Comparison of ENCODE assay signal across 12 cellular contexts in genomic region chr11:87236368-87236767, GRCh38.
DNase-seq lines count a peak whose midpoint lies in the region; ATAC-seq and TF ChIP-seq lines count a peak whose summit lies in the region.
"Had no signal": no experiment of that assay in that cellular context is flagged by ENCODE, and none has a peak within 500 bp of the region (broad histone marks: within the 10 kb centered on the region; RNA-seq: fewer than 3 reads in every experiment).

No MANE protein-coding gene starts in this region.

- H3K4me3 ChIP-seq in astrocyte of the spinal cord (ENCODE audit: low read depth, low read length) = no peak overlapping the region

- H3K36me3 Mint-ChIP-seq in activated CD4-positive, alpha-beta memory T cell treated with anti-CD3 and anti-CD28 coated beads for 36 hours = peaks cover 13% of the 10 kb centered on the region

- no peak for TF ChIP-seq CTCF in astrocyte of the spinal cord (IDR thresholded peaks at IDR 0.05; ENCODE audit: low read depth, low read length)

- no peaks in the 10 kb centered on the region for H3K4me1 Mint-ChIP-seq in activated CD4-positive, alpha-beta memory T cell treated with anti-CD3 and anti-CD28 coated beads for 36 hours (ENCODE audit: low read depth)

- DNase-seq in DMS53 (lab: John Stamatoyannopoulos, UW) = peak; percentile 12
- no peak for DNase-seq in DMS53 treated with DMSO at 0.1 percent for 48 hours (lab: John Stamatoyannopoulos, UW; ENCODE audit: unreplicated experiment)
- DNase-seq in astrocyte of the spinal cord (ENCODE audit: low read depth, low spot score) = peak; percentile 16
- peak; percentile 30 for DNase-seq in iris pigment epithelial cell (ENCODE audit: low read depth)
- DNase-seq in NCI-H774 (lab: John Stamatoyannopoulos, UW) = no peak
- DNase-seq in activated CD4-positive, alpha-beta memory T cell treated with anti-CD3 and anti-CD28 coated beads for 36 hours = no peak
- DNase-seq: CD8-positive, alpha-beta T cell; HFFc6; NCI-H1417; NCI-H1930 had no signal

- ATAC-seq in HG02642 (IDR thresholded peaks at IDR 0.05; ENCODE audit: poor library complexity, unreplicated experiment) (no peak), HG03135 (IDR thresholded peaks at IDR 0.05; ENCODE audit: unreplicated experiment) (no peak)
- ATAC-seq: CD8-positive, alpha-beta T cell had no signal

- no peak overlapping the region for H3K4me3 Mint-ChIP-seq in activated CD4-positive, alpha-beta memory T cell treated with anti-CD3 and anti-CD28 coated beads for 36 hours
- H3K4me3 Mint-ChIP-seq: CD8-positive, alpha-beta T cell; HFFc6 had no signal

- H3K27ac Mint-ChIP-seq in activated CD4-positive, alpha-beta memory T cell treated with anti-CD3 and anti-CD28 coated beads for 36 hours = no peak overlapping the region
- H3K27ac Mint-ChIP-seq: CD8-positive, alpha-beta T cell; HFFc6 had no signal

- H3K27me3 Mint-ChIP-seq in activated CD4-positive, alpha-beta memory T cell treated with anti-CD3 and anti-CD28 coated beads for 36 hours = no peaks in the 10 kb centered on the region

- intact Hi-C loops in activated CD4-positive, alpha-beta memory T cell treated with anti-CD3 and anti-CD28 coated beads for 36 hours (cut with micrococcal nuclease) = no loop called here

- POLR2A ChIA-PET in activated CD4-positive, alpha-beta memory T cell treated with anti-CD3 and anti-CD28 coated beads for 36 hours (lab: Charles Lee) = no interaction called here

- in situ Hi-C loops in astrocyte of the spinal cord (cut with HindIII; ENCODE audit: low sequenced_read_pairs) = no loop called here

- CTCF ChIA-PET in activated CD4-positive, alpha-beta memory T cell treated with anti-CD3 and anti-CD28 coated beads for 36 hours (lab: Charles Lee) = interaction anchor here (0.5 to 0.7 kb wide), 2 partner anchors 281 to 1613 kb away, joined by 3 read pairs; partner anchors contain the start of gene FZD4

- peaks cover 15% of the 10 kb centered on the region for H3K9me3 Mint-ChIP-seq in activated CD4-positive, alpha-beta memory T cell treated with anti-CD3 and anti-CD28 coated beads for 36 hours

Comparison
In these comparisons a context has a peak if more than half of its experiments do, and no peak if none do; other contexts are left out.
1. DNase-seq: peak in DMS53 (single experiment), astrocyte of the spinal cord (single experiment) and iris pigment epithelial cell (single experiment); none in DMS53 treated with DMSO at 0.1 percent for 48 hours (single experiment), NCI-H774 (single experiment) and activated CD4-positive, alpha-beta memory T cell treated with anti-CD3 and anti-CD28 coated beads for 36 hours (single experiment).